18 cellular contexts compared by ENCODE assay signal in the genomic region with DNA sequence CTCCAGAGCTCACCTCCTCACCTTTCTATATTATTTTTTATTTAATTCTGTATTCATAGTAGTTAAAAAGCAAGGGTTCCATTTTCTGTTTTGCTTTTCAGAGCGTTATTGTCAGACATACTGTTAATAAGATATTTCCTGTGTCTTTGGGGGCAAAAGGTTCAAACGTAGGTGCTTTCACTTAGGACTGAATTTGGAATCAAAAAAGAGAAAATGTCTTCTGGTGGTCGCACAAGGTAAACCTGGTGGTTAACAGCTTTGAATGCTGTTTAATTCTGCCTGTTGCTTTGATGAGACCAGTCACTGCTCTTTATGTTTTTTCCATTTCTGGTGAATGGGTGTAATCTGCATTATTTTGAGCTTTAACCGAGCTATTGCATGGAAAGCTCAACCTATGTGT.
DNase-seq lines count a peak whose midpoint lies in the region; ATAC-seq, FAIRE-seq and TF ChIP-seq lines count a peak whose summit lies in the region.
"Had no signal": no experiment of that assay in that cellular context is flagged by ENCODE, and none has a peak within 500 bp of the region (broad histone marks: within the 10 kb centered on the region; RNA-seq: fewer than 3 reads in every experiment).

No MANE protein-coding gene starts in this region.

- no peak overlapping the region for H2AFZ ChIP-seq in GM12878 (ENCODE audit: control insufficient read depth, low read depth, low read length)

- H3K36me3 Mint-ChIP-seq in activated CD4-positive, alpha-beta T cell treated with anti-CD3 and anti-CD28 coated beads, Interleukin-2, amount 10 ng/mL, durations not matched to agents 24 days and 14 days (ENCODE audit: low read depth) = peaks cover 15% of the 10 kb centered on the region
- peaks cover 28% of the 10 kb centered on the region for H3K36me3 Mint-ChIP-seq in nephron progenitor cell (ENCODE audit: low read depth)

- peaks cover 15% of the 10 kb centered on the region for H3K4me1 ChIP-seq in GM12878 (ENCODE audit: control insufficient read depth, insufficient read depth, low read length)

- H3K27ac ChIP-seq in KOPT-K1 (ENCODE audit: low read depth, low read length, poor library complexity, severe bottlenecking) = peak overlapping the region; percentile 87
- H3K27ac ChIP-seq in GM12878 (ENCODE audit: control insufficient read depth, insufficient read depth) = peak overlapping the region; percentile 15; the same call in 1 of the 2 replicates
- H3K27ac ChIP-seq: 22Rv1 had no signal

- H3K9me3 ChIP-seq in KOPT-K1 (ENCODE audit: insufficient read depth, low read length, poor library complexity, severe bottlenecking) (no peaks in the 10 kb centered on the region), GM12878 (replicated peaks; ENCODE audit: control insufficient read depth, insufficient read depth, low read length) (no peaks in the 10 kb centered on the region; the same call in 2 of the 3 replicates)

- no peaks in the 10 kb centered on the region for H3K27me3 ChIP-seq in GM12878 (replicated peaks in 1 of 2; ENCODE audit: control insufficient read depth in 2 of 2, insufficient read depth in 2 of 2, low read length in 1 of 2)

- in situ Hi-C loops in GM12878 (cut with MboI) = no loop called here

- H3K27me3 Mint-ChIP-seq in activated CD4-positive, alpha-beta T cell treated with anti-CD3 and anti-CD28 coated beads, Interleukin-2, amount 10 ng/mL, durations not matched to agents 24 days and 14 days = no peaks in the 10 kb centered on the region
- H3K27me3 Mint-ChIP-seq in nephron progenitor cell (ENCODE audit: low read depth, poor library complexity) = no peaks in the 10 kb centered on the region
- H3K27me3 Mint-ChIP-seq: B cell; CD4-positive, alpha-beta T cell had no signal

- RAD21 ChIA-PET in GM12878 (lab: Charles Lee; ENCODE audit: unreplicated experiment) = interaction anchor here (1.0 to 2.3 kb wide), 4 partner anchors 14 to 211 kb away, joined by 3 to 7 read pairs (median 4); no protein-coding TSS in a partner anchor

- H3K79me2 ChIP-seq in GM12878 (ENCODE audit: control insufficient read depth, insufficient read depth, low read length) = no peaks in the 10 kb centered on the region; the same call in 1 of the 2 replicates

- POLR2A ChIA-PET in GM12878 (lab: Charles Lee) = no interaction called here

- H3K4me1 Mint-ChIP-seq in activated CD4-positive, alpha-beta T cell treated with anti-CD3 and anti-CD28 coated beads, Interleukin-2, amount 10 ng/mL, durations not matched to agents 24 days and 14 days = peaks cover 27% of the 10 kb centered on the region
- H3K4me1 Mint-ChIP-seq in nephron progenitor cell = peaks cover 63% of the 10 kb centered on the region

- no peak for TF ChIP-seq POLR2A in GM12878 (IDR thresholded peaks at IDR 0.05; ENCODE audit: low read depth, low read length)

- peak overlapping the region; percentile 69 for H3K27ac Mint-ChIP-seq in activated CD4-positive, alpha-beta T cell treated with anti-CD3 and anti-CD28 coated beads, Interleukin-2, amount 10 ng/mL, durations not matched to agents 24 days and 14 days
- peak overlapping the region; percentile 10 for H3K27ac Mint-ChIP-seq in nephron progenitor cell
- H3K27ac Mint-ChIP-seq: B cell; CD4-positive, alpha-beta T cell had no signal

- no peak for DNase-seq in activated CD4-positive, alpha-beta T cell treated with anti-CD3 and anti-CD28 coated beads, Interleukin-2, amount 10 ng/mL, durations not matched to agents 24 days and 14 days
- no peak for DNase-seq in activated CD4-positive, alpha-beta T cell treated with anti-CD3 and anti-CD28 coated beads, Interleukin-2, amount 50 U/mL, for 1 hour
- no peak for DNase-seq in GM12878 (ENCODE audit: low read depth, low spot score)
- DNase-seq in nephron progenitor cell = no peak
- no peak for DNase-seq in activated naive CD4-positive, alpha-beta T cell (lab: John Stamatoyannopoulos, UW)
- DNase-seq: CD4-positive, alpha-beta T cell; GOT3; NCI-H187 treated with DMSO at 0.1 percent for 48 hours; NCI-H446; NCI-H69; RPMI8226; SIG-M5 had no signal

- FAIRE-seq in GM12878 (lab: Jason Lieb, UNC) = no peak
- FAIRE-seq: HepG2 had no signal

- no peak for TF ChIP-seq RAD21 in GM12878 (IDR thresholded peaks at IDR 0.05; ENCODE audit: insufficient read depth, low read depth, low read length)

- H3K4me3 Mint-ChIP-seq in activated CD4-positive, alpha-beta T cell treated with anti-CD3 and anti-CD28 coated beads, Interleukin-2, amount 10 ng/mL, durations not matched to agents 24 days and 14 days = no peak overlapping the region
- no peak overlapping the region for H3K4me3 Mint-ChIP-seq in nephron progenitor cell
- H3K4me3 Mint-ChIP-seq: B cell; CD4-positive, alpha-beta T cell had no signal

- no peak for TF ChIP-seq CTCF in GM12878 (IDR thresholded peaks at IDR 0.05 in 2 of 3, conservative IDR thresholded peaks at IDR 0.05 in 1 of 3; ENCODE audit: control insufficient read depth in 2 of 3, extremely low read depth in 1 of 3, insufficient read depth in 1 of 3, low read depth in 3 of 3, low read length in 3 of 3)
- no peak for TF ChIP-seq CTCF in nephron progenitor cell (IDR thresholded peaks at IDR 0.05)

- H3K9ac ChIP-seq in GM12878 (ENCODE audit: control insufficient read depth, insufficient read depth, low read length) = no peak overlapping the region

- no peaks in the 10 kb centered on the region for H4K20me1 ChIP-seq in GM12878 (ENCODE audit: control insufficient read depth, insufficient read depth)

- no peak for TF ChIP-seq EP300 in GM12878 (IDR thresholded peaks at IDR 0.05; ENCODE audit: borderline replicate concordance in 1 of 2, control insufficient read depth in 1 of 2, low read depth in 2 of 2, low read length in 2 of 2)

- H3K9me3 Mint-ChIP-seq in activated CD4-positive, alpha-beta T cell treated with anti-CD3 and anti-CD28 coated beads, Interleukin-2, amount 10 ng/mL, durations not matched to agents 24 days and 14 days = no peaks in the 10 kb centered on the region
- no peaks in the 10 kb centered on the region for H3K9me3 Mint-ChIP-seq in nephron progenitor cell
- H3K9me3 Mint-ChIP-seq: CD4-positive, alpha-beta T cell had no signal

- CTCF ChIA-PET in GM12878 (lab: Yijun Ruan, JAX) = interaction anchor here (0.9 to 1.7 kb wide), 4 partner anchors 13 to 36 kb away, joined by 3 to 4 read pairs (median 4); no protein-coding TSS in a partner anchor

- no TSS peak for BruUV-seq in GM12878 (replicated peaks; lab: Mats Ljungman, UMichigan)

- WGBS in GM12878 (ENCODE audit: insufficient coverage, insufficient replicate concordance, low lambda C conversion rate, missing lambda C conversion rate) = 86% methylated on average over 4 of the region's 4 CpGs

- SMC1A ChIA-PET in GM12878 (lab: Charles Lee; ENCODE audit: uncharacterized antibody, unreplicated experiment) = interaction anchor here (0.9 to 2.6 kb wide), 15 partner anchors 9 to 182 kb away, joined by 3 to 14 read pairs (median 3); no protein-coding TSS in a partner anchor

- H3K4me2 ChIP-seq in GM12878 (ENCODE audit: control insufficient read depth, insufficient read depth) = peak overlapping the region; percentile 50

- peaks cover 12% of the 10 kb centered on the region for H3K36me3 ChIP-seq in KOPT-K1 (ENCODE audit: insufficient read depth, low read length)
- 0 out of 4 replicates have a peak, but pooled peaks cover 0 to 2% of the 10 kb centered on the region in 2 experiments for H3K36me3 ChIP-seq in GM12878 (ENCODE audit: control insufficient read depth in 2 of 2, insufficient read depth in 2 of 2, low read length in 1 of 2)

- intact Hi-C loops in activated CD4-positive, alpha-beta T cell treated with anti-CD3 and anti-CD28 coated beads, Interleukin-2, amount 10 ng/mL, durations not matched to agents 24 days and 14 days (cut with micrococcal nuclease) = loop anchor here (5.0 kb wide), 1 partner anchor 214 kb away; the partner anchor contains the start of gene TCF12
- intact Hi-C loops in GM12878 (cut with micrococcal nuclease; ENCODE audit: unreplicated experiment) = loop anchor here (10.0 kb wide), 1 partner anchor 116 kb away; no protein-coding TSS in a partner anchor

- H3K4me3 ChIP-seq in GM12878 = no peak overlapping the region

- ATAC-seq in GM12878 = no peak; the same call in 2 of the 3 replicates
- ATAC-seq in HG03159 (IDR thresholded peaks at IDR 0.05; ENCODE audit: unreplicated experiment) = no peak
- ATAC-seq in GM18517 (IDR thresholded peaks at IDR 0.05; ENCODE audit: unreplicated experiment) = no peak
- ATAC-seq: HepG2 had no signal

TF ChIP-seq in GM12878, 131 proteins besides CTCF, POLR2A, EP300 and RAD21 (continues in another document):
- TF ChIP-seq ZNF592 (IDR thresholded peaks at IDR 0.05) = no peak
- TF ChIP-seq IRF4 (IDR thresholded peaks at IDR 0.05; ENCODE audit: low read depth, low read length) = no peak
- TF ChIP-seq SUZ12 (IDR thresholded peaks at IDR 0.05; ENCODE audit: unreplicated experiment) = no peak
- no peak for TF ChIP-seq KAT2A (conservative IDR thresholded peaks at IDR 0.05; ENCODE audit: control insufficient read depth, low read depth, low read length)
- TF ChIP-seq ZSCAN29 (IDR thresholded peaks at IDR 0.05) = no peak
- TF ChIP-seq GABPA (IDR thresholded peaks at IDR 0.05; ENCODE audit: low read depth) = no peak
